In the genomic region with DNA sequence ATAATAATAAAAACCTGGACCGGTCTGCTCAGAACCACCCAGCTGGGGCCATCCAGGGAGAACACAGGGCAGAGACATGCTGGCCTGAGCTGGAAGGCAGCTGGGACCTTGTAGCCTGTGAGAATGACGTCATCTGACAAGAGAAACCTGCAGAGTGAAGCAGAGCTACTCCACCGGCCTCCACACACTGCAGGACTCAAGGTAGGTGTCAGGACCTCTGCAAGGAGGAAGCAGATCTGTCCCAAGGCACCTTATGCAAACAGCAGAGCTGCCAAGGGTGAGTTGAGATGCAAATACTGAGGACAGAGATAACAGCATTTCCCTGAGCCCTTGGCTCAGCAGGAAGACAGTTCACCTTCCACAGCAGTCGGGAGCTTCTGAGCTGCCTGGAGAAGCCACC, we compare ENCODE assay signal across 13 cellular contexts. TPM values are rescaled to one million over a fixed set of nuclear protein-coding genes. Genes with fewer than 3 reads are reported as not detected.
DNase-seq lines count a peak whose midpoint lies in the region; ATAC-seq and TF ChIP-seq lines count a peak whose summit lies in the region.
"Had no signal": no experiment of that assay in that cellular context is flagged by ENCODE, and none has a peak within 500 bp of the region (broad histone marks: within the 10 kb centered on the region; RNA-seq: fewer than 3 reads in every experiment).

No MANE protein-coding gene starts in this region.

- TF ChIP-seq CTCF in C4-2B (conservative IDR thresholded peaks at IDR 0.05), result no peak

- peak; percentile 82 for DNase-seq in germinal center (ENCODE audit: low spot score)
- DNase-seq in effector CD4-positive, alpha-beta T cell, result no peak
- no peak for DNase-seq in dermis blood vessel endothelial cell
- DNase-seq: activated naive CD8-positive, alpha-beta T cell treated with anti-CD3 and anti-CD28 coated beads, Interleukin-2, amount 10 ng/mL, durations not matched to agents 7 days and 5 days; DMS79 treated with DMSO at 0.1 percent for 48 hours; psoas muscle; stimulated activated CD4-positive, alpha-beta T cell treated with anti-CD3 and anti-CD28 coated beads, Interleukin-2, amount 100 ng/mL, for 24 hours had no signal

- H3K27ac ChIP-seq in C4-2B, result peak overlapping the region; percentile 4; the same call in 1 of the 2 replicates
- H3K27ac ChIP-seq: psoas muscle, RWPE1 had no signal

- ATAC-seq in GM19467 (IDR thresholded peaks at IDR 0.05; ENCODE audit: unreplicated experiment), result peak; percentile 51
- ATAC-seq in HG03520 (IDR thresholded peaks at IDR 0.05; ENCODE audit: unreplicated experiment), result peak; percentile 51
- ATAC-seq in HG03139 (IDR thresholded peaks at IDR 0.05; ENCODE audit: unreplicated experiment), result no peak
- no peak for ATAC-seq in GM21526 (IDR thresholded peaks at IDR 0.05; ENCODE audit: low FRiP score, unreplicated experiment)
- ATAC-seq: psoas muscle had no signal

RNA-seq across cellular contexts. Expression of gene IGSF9B, which starts 51.8 kb away (rescaled TPM):
- total RNA-seq in dermis blood vessel endothelial cell, result 0.05 and 0.17 TPM in 2 replicates

Comparison
In these comparisons a context has a peak if more than half of its experiments do, and no peak if none do; other contexts are left out.
1. ATAC-seq: peak in GM19467 (single experiment) and HG03520 (single experiment); none in HG03139 (single experiment) and GM21526 (single experiment).